ENCODE assay signal across 14 cellular contexts in the genomic region with DNA sequence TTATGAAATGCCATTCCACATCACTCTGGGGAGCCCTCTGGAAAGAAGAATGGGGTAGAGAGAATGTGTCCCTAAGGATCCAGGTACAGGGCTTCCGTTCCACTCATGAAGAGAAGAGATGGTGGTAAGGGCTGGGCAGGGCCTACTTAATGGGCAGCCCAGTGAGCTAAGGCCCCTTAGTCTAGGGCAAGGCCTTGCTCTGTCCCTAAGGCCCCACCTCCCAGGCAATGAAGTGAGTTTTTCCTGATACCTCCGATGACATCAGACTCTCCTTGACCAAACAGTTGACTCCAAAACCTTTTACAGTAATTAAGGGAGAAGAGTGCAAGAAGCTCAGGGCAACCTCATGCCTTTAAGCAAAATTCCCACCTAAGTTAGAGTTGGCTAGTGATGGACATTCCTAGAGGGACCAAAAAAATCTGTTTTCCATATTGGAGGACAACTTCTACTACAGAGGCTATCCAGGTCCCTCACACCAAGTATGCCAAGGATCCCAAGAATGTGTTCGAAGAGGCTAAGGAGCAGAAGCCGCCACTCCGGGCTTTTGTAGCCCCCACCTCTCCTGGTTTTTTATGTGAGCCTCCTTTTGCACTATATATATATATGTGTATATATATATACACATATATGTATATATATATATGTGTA. TPM values are rescaled to one million over a fixed set of nuclear protein-coding genes. Genes with fewer than 3 reads are reported as not detected.
A peak's percentile ranks its signal among the peaks of the same experiment; 100 is the strongest.
DNase-seq lines count a peak whose midpoint lies in the region; ATAC-seq and TF ChIP-seq lines count a peak whose summit lies in the region.
"Had no signal": no experiment of that assay in that cellular context is flagged by ENCODE, and none has a peak within 500 bp of the region (broad histone marks: within the 10 kb centered on the region; RNA-seq: fewer than 3 reads in every experiment).

No MANE protein-coding gene starts in this region.

- TF ChIP-seq POLR2A in esophagus squamous epithelium (IDR thresholded peaks at IDR 0.05) (no peak), sigmoid colon (IDR thresholded peaks at IDR 0.05) (no peak), erythroblast (IDR thresholded peaks at IDR 0.05; ENCODE audit: low read length) (no peak)

- CTCF ChIA-PET in RWPE1 (lab: Yijun Ruan, JAX): no interaction called here

- H3K27me3 ChIP-seq in esophagus squamous epithelium (no peaks in the 10 kb centered on the region), sigmoid colon (no peaks in the 10 kb centered on the region), aorta (ENCODE audit: control insufficient read depth in 1 of 2, insufficient read depth in 2 of 2, low read length in 1 of 2) (no peaks in the 10 kb centered on the region)
- H3K27me3 ChIP-seq: body of pancreas had no signal

- POLR2A ChIA-PET in RWPE1 (lab: Yijun Ruan, JAX; ENCODE audit: low non-redundant PET): no interaction called here

- H3K36me3 ChIP-seq in esophagus squamous epithelium (peaks cover 0 to 13% (median 0%) of the 10 kb centered on the region in 3 donors), sigmoid colon (peaks cover 0 to 12% (median 2%) of the 10 kb centered on the region in 4 donors), aorta (ENCODE audit: control insufficient read depth in 1 of 2, insufficient read depth in 2 of 2, low read length in 1 of 2) (peaks cover 0 to 5% of the 10 kb centered on the region in 2 donors)

- no peak for TF ChIP-seq EP300 in sigmoid colon (IDR thresholded peaks at IDR 0.05)

- DNase-seq in RWPE1 (ENCODE audit: low spot score): no peak
- no peak for DNase-seq in esophagus squamous epithelium (lab: John Stamatoyannopoulos, UW)
- peak; percentile 66 for DNase-seq in sigmoid colon
- DNase-seq in omental fat pad (ENCODE audit: low spot score): no peak
- DNase-seq in aorta: no peak
- no peak for DNase-seq in erythroblast (lab: John Stamatoyannopoulos, UW)
- DNase-seq: body of pancreas; CD4-positive, CD25-positive, alpha-beta regulatory T cell; NCI-H1417 treated with DMSO at 0.1 percent for 48 hours; NCI-H446 treated with DMSO at 0.1 percent for 48 hours had no signal

- H3K4me3 ChIP-seq in esophagus squamous epithelium (peak overlapping the region in 2 of 4 donors; percentile 12 to 24), sigmoid colon (peak overlapping the region; percentile 0 to 25 (median 10)), aorta (ENCODE audit: low read length in 2 of 2) (peak overlapping the region in 1 of 2 donors; percentile 36)
- H3K4me3 ChIP-seq: body of pancreas had no signal

- TF ChIP-seq CTCF in C4-2B (conservative IDR thresholded peaks at IDR 0.05) (no peak), RWPE1 (conservative IDR thresholded peaks at IDR 0.05; ENCODE audit: low read depth) (no peak), esophagus squamous epithelium (IDR thresholded peaks at IDR 0.05) (no peak), sigmoid colon (IDR thresholded peaks at IDR 0.05) (no peak), omental fat pad (IDR thresholded peaks at IDR 0.05) (no peak)

- H3K27ac ChIP-seq in C4-2B (0 out of 2 replicates have a peak overlapping the region, but pooled peaks have one; percentile 11), RWPE1 (0 out of 2 replicates have a peak overlapping the region, but pooled peaks have one; percentile 8), esophagus squamous epithelium (peak overlapping the region in 3 of 4 donors; percentile 59 to 77 (median 59)), sigmoid colon (peak overlapping the region; percentile 63 to 100 (median 86)), aorta (ENCODE audit: low read depth in 1 of 2, low read length in 2 of 2) (peak overlapping the region in 1 of 2 donors; percentile 11)
- H3K27ac ChIP-seq: epithelial cell of prostate had no signal

- intact Hi-C loops in esophagus squamous epithelium (cut with DNase I): no loop called here
- intact Hi-C loops in sigmoid colon (cut with DNase I): no loop called here
- intact Hi-C loops in aorta (cut with DNase I): loop anchor here in 1 of 2 donors (5.0 kb wide), 1 partner anchor 56 kb away; no protein-coding TSS in a partner anchor

- ATAC-seq in GM19395 (IDR thresholded peaks at IDR 0.05; ENCODE audit: unreplicated experiment) (no peak), omental fat pad (ENCODE audit: low FRiP score) (no peak), aorta (ENCODE audit: low FRiP score) (no peak)
- ATAC-seq: body of pancreas; stimulated activated memory B cell treated with anti-CD40 and anti-IgM and Interleukin-4, amounts not matched to agents 10 μg/mL and 1 μg/mL and 100 μg/mL, for 72 hours had no signal

- H3K4me1 ChIP-seq in esophagus squamous epithelium (peaks cover 26 to 76% (median 35%) of the 10 kb centered on the region in 3 donors), sigmoid colon (peaks cover 0 to 65% (median 63%) of the 10 kb centered on the region in 4 donors), aorta (ENCODE audit: control insufficient read depth in 1 of 2, insufficient read depth in 2 of 2, low read length in 2 of 2) (peaks cover 6 to 19% of the 10 kb centered on the region in 2 donors)

- 93 to 94% methylated on average over 4 to 5 of the region's 5 CpGs for WGBS in esophagus squamous epithelium, 2 donors
- 92% methylated on average over 5 of the region's 5 CpGs for WGBS in sigmoid colon, 2 donors
- WGBS in aorta, 2 donors: 70 to 76% methylated on average over 5 of the region's 5 CpGs

- no peaks in the 10 kb centered on the region for H3K9me3 ChIP-seq in esophagus squamous epithelium
- no peaks in the 10 kb centered on the region for H3K9me3 ChIP-seq in sigmoid colon
- H3K9me3 ChIP-seq in aorta (ENCODE audit: control insufficient read depth, low read length): no peaks in the 10 kb centered on the region
- H3K9me3 ChIP-seq: body of pancreas had no signal

RNA-seq across cellular contexts. Expression of gene KLF9, which starts 5.9 kb away (rescaled TPM):
- total RNA-seq in esophagus squamous epithelium (10 to 100 TPM; 13.7 to 71.0 (median 17.3) TPM), sigmoid colon (100 to 1,000 TPM; 120 to 184 (median 159) TPM), omental fat pad (100 to 1,000 TPM in 3 of 4 donors, 10 to 100 TPM in 1; 63.4 to 237 (median 164) TPM), aorta (100 to 1,000 TPM in 1 of 2 donors, 10 to 100 TPM in 1; 38.4 to 122 TPM)
- polyA plus RNA-seq in sigmoid colon (10 to 100 TPM; 20.4 to 23.7 (median 22.0) TPM), aorta (10 to 100 TPM; 31.4 to 53.3 TPM)
